1 cellular context compared by ENCODE assay signal in genomic region chr9:92097997-92098482, GRCh38.
TF ChIP-seq lines count a peak whose summit lies in the region.

No MANE protein-coding gene starts in this region.

TF ChIP-seq in GM12878, 131 proteins besides CTCF, POLR2A, EP300 and RAD21 (continued from another document):
- TF ChIP-seq SKIL (IDR thresholded peaks at IDR 0.05; ENCODE audit: low read depth, poor library complexity, severe bottlenecking) (no peak), IKZF2 (IDR thresholded peaks at IDR 0.05) (peak; percentile 43 to 56), SMC3 (IDR thresholded peaks at IDR 0.05; ENCODE audit: borderline replicate concordance, low read length) (no peak), MTA2 (IDR thresholded peaks at IDR 0.05; ENCODE audit: low read depth) (peak; percentile 16; the same call in 1 of the 2 replicates), SMARCA5 (IDR thresholded peaks at IDR 0.05) (no peak), HDGF (IDR thresholded peaks at IDR 0.05) (no peak), YY1 (IDR thresholded peaks at IDR 0.05; ENCODE audit: low read depth, low read length) (peak; percentile 95), NR2C1 (IDR thresholded peaks at IDR 0.05) (peak; percentile 72), BACH1 (IDR thresholded peaks at IDR 0.05; ENCODE audit: borderline replicate concordance) (peak; percentile 100), MEF2B (IDR thresholded peaks at IDR 0.05; ENCODE audit: partially characterized antibody, poor library complexity, severe bottlenecking) (no peak), SPI1 (IDR thresholded peaks at IDR 0.05; ENCODE audit: borderline replicate concordance, insufficient read depth, low read depth, low read length) (no peak), YBX1 (IDR thresholded peaks at IDR 0.05) (no peak), POLR2AphosphoS5 (IDR thresholded peaks at IDR 0.05; ENCODE audit: low read length) (peak; percentile 59), BHLHE40 (IDR thresholded peaks at IDR 0.05; ENCODE audit: borderline replicate concordance in 1 of 2, low read depth in 2 of 2, low read length in 1 of 2) (peak in 1 of 2 experiments; percentile 11; a peak in 1 of 4 replicates), ESRRA (IDR thresholded peaks at IDR 0.05; ENCODE audit: low read length) (no peak), REST (IDR thresholded peaks at IDR 0.05; ENCODE audit: low read depth, low read length) (no peak), ZNF207 (IDR thresholded peaks at IDR 0.05; ENCODE audit: borderline replicate concordance) (no peak)
- TF ChIP-seq, protein P1, sequence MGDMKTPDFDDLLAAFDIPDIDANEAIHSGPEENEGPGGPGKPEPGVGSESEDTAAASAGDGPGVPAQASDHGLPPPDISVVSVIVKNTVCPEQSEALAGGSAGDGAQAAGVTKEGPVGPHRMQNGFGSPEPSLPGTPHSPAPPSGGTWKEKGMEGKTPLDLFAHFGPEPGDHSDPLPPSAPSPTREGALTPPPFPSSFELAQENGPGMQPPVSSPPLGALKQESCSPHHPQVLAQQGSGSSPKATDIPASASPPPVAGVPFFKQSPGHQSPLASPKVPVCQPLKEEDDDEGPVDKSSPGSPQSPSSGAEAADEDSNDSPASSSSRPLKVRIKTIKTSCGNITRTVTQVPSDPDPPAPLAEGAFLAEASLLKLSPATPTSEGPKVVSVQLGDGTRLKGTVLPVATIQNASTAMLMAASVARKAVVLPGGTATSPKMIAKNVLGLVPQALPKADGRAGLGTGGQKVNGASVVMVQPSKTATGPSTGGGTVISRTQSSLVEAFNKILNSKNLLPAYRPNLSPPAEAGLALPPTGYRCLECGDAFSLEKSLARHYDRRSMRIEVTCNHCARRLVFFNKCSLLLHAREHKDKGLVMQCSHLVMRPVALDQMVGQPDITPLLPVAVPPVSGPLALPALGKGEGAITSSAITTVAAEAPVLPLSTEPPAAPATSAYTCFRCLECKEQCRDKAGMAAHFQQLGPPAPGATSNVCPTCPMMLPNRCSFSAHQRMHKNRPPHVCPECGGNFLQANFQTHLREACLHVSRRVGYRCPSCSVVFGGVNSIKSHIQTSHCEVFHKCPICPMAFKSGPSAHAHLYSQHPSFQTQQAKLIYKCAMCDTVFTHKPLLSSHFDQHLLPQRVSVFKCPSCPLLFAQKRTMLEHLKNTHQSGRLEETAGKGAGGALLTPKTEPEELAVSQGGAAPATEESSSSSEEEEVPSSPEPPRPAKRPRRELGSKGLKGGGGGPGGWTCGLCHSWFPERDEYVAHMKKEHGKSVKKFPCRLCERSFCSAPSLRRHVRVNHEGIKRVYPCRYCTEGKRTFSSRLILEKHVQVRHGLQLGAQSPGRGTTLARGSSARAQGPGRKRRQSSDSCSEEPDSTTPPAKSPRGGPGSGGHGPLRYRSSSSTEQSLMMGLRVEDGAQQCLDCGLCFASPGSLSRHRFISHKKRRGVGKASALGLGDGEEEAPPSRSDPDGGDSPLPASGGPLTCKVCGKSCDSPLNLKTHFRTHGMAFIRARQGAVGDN (IDR thresholded peaks at IDR 0.05), result peak; percentile 59; the same call in 1 of the 2 replicates
- TF ChIP-seq, protein P2, sequence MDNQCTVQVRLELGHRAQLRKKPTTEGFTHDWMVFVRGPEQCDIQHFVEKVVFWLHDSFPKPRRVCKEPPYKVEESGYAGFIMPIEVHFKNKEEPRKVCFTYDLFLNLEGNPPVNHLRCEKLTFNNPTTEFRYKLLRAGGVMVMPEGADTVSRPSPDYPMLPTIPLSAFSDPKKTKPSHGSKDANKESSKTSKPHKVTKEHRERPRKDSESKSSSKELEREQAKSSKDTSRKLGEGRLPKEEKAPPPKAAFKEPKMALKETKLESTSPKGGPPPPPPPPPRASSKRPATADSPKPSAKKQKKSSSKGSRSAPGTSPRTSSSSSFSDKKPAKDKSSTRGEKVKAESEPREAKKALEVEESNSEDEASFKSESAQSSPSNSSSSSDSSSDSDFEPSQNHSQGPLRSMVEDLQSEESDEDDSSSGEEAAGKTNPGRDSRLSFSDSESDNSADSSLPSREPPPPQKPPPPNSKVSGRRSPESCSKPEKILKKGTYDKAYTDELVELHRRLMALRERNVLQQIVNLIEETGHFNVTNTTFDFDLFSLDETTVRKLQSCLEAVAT (IDR thresholded peaks at IDR 0.05), result 0 out of 2 replicates have a peak, but pooled peaks have one; percentile 41
- TF ChIP-seq, protein P3, sequence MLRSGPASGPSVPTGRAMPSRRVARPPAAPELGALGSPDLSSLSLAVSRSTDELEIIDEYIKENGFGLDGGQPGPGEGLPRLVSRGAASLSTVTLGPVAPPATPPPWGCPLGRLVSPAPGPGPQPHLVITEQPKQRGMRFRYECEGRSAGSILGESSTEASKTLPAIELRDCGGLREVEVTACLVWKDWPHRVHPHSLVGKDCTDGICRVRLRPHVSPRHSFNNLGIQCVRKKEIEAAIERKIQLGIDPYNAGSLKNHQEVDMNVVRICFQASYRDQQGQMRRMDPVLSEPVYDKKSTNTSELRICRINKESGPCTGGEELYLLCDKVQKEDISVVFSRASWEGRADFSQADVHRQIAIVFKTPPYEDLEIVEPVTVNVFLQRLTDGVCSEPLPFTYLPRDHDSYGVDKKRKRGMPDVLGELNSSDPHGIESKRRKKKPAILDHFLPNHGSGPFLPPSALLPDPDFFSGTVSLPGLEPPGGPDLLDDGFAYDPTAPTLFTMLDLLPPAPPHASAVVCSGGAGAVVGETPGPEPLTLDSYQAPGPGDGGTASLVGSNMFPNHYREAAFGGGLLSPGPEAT (IDR thresholded peaks at IDR 0.05; ENCODE audit: low read depth), result peak; percentile 55; the same call in 1 of the 2 replicates
- TF ChIP-seq, protein P4, sequence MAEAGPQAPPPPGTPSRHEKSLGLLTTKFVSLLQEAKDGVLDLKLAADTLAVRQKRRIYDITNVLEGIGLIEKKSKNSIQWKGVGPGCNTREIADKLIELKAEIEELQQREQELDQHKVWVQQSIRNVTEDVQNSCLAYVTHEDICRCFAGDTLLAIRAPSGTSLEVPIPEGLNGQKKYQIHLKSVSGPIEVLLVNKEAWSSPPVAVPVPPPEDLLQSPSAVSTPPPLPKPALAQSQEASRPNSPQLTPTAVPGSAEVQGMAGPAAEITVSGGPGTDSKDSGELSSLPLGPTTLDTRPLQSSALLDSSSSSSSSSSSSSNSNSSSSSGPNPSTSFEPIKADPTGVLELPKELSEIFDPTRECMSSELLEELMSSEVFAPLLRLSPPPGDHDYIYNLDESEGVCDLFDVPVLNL (IDR thresholded peaks at IDR 0.05; ENCODE audit: low read depth, low read length), result peak; percentile 86
- TF ChIP-seq, protein P5, sequence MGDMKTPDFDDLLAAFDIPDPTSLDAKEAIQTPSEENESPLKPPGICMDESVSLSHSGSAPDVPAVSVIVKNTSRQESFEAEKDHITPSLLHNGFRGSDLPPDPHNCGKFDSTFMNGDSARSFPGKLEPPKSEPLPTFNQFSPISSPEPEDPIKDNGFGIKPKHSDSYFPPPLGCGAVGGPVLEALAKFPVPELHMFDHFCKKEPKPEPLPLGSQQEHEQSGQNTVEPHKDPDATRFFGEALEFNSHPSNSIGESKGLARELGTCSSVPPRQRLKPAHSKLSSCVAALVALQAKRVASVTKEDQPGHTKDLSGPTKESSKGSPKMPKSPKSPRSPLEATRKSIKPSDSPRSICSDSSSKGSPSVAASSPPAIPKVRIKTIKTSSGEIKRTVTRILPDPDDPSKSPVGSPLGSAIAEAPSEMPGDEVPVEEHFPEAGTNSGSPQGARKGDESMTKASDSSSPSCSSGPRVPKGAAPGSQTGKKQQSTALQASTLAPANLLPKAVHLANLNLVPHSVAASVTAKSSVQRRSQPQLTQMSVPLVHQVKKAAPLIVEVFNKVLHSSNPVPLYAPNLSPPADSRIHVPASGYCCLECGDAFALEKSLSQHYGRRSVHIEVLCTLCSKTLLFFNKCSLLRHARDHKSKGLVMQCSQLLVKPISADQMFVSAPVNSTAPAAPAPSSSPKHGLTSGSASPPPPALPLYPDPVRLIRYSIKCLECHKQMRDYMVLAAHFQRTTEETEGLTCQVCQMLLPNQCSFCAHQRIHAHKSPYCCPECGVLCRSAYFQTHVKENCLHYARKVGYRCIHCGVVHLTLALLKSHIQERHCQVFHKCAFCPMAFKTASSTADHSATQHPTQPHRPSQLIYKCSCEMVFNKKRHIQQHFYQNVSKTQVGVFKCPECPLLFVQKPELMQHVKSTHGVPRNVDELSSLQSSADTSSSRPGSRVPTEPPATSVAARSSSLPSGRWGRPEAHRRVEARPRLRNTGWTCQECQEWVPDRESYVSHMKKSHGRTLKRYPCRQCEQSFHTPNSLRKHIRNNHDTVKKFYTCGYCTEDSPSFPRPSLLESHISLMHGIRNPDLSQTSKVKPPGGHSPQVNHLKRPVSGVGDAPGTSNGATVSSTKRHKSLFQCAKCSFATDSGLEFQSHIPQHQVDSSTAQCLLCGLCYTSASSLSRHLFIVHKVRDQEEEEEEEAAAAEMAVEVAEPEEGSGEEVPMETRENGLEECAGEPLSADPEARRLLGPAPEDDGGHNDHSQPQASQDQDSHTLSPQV (IDR thresholded peaks at IDR 0.05), result peak; percentile 65; the same call in 1 of the 2 replicates
